In genomic region chr14:69904246-69904645, GRCh38 we compare ENCODE assay signal across 28 cellular contexts. TPM values are rescaled to one million over a fixed set of nuclear protein-coding genes. Genes with fewer than 3 reads are reported as not detected.
"Had no signal": no experiment of that assay in that cellular context is flagged by ENCODE, and none has a peak within 500 bp of the region (broad histone marks: within the 10 kb centered on the region; RNA-seq: fewer than 3 reads in every experiment).

No MANE protein-coding gene starts in this region.

- H3K27me3 ChIP-seq: ascending aorta, breast epithelium, cardiac muscle cell, esophagus muscularis mucosa, foreskin keratinocyte, gastroesophageal sphincter had no signal

- H3K4me1 ChIP-seq: ascending aorta, breast epithelium, esophagus muscularis mucosa, gastroesophageal sphincter, heart right ventricle had no signal

- H3K27ac ChIP-seq: ascending aorta, breast epithelium, cardiac muscle cell, coronary artery, esophagus muscularis mucosa, foreskin keratinocyte, gastroesophageal sphincter, heart right ventricle, VCaP had no signal

- H3K9me3 ChIP-seq: ascending aorta, breast epithelium, esophagus muscularis mucosa, heart right ventricle had no signal

- DNase-seq: activated CD4-positive, alpha-beta memory T cell treated with anti-CD3 and anti-CD28 coated beads, Interleukin-2, amount 10 ng/mL, durations not matched to agents 7 days and 5 days; activated CD4-positive, alpha-beta T cell treated with anti-CD3 and anti-CD28 coated beads, Interleukin-2, amount 10 ng/mL, durations not matched to agents 24 days and 14 days; activated CD8-positive, alpha-beta memory T cell treated with anti-CD3 and anti-CD28 coated beads, Interleukin-2, amount 50 U/mL, for 48 hours; activated gamma-delta T cell; activated naive CD4-positive, alpha-beta T cell; activated naive CD4-positive, alpha-beta T cell treated with anti-CD3 and anti-CD28 coated beads, Interleukin-2, amount 10 ng/mL, durations not matched to agents 7 days and 5 days; activated naive CD8-positive, alpha-beta T cell treated with anti-CD3 and anti-CD28 coated beads, Interleukin-2, amount 10 ng/mL, durations not matched to agents 7 days and 5 days; activated T-cell treated with anti-CD3 and anti-CD28 coated beads for 4 hours; activated T-cell treated with anti-CD3 and anti-CD28 coated beads, Interleukin-2, amount 50 U/mL, for 24 hours; activated T-cell treated with anti-CD3 and anti-CD28 coated beads, Interleukin-2, amount 50 U/mL, for 72 hours; central memory CD4-positive, alpha-beta T cell; effector CD4-positive, alpha-beta T cell; effector memory CD8-positive, alpha-beta T cell; erythroblast; foreskin keratinocyte; heart right ventricle; T-helper 2 cell had no signal

- ATAC-seq: activated naive CD4-positive, alpha-beta T cell treated with anti-CD3 and anti-CD28 coated beads, Interleukin-2, amount 50 U/mL, for 72 hours; activated T-cell treated with anti-CD3 and anti-CD28 coated beads, Interleukin-2, amount 50 U/mL, for 72 hours; effector memory CD8-positive, alpha-beta T cell; foreskin keratinocyte; gastroesophageal sphincter; heart right ventricle; WTC11 had no signal

- FAIRE-seq: TTC549 had no signal

- H3K36me3 ChIP-seq: ascending aorta, breast epithelium, cardiac muscle cell, esophagus muscularis mucosa, gastroesophageal sphincter, heart right ventricle had no signal

- H3K4me3 ChIP-seq: ascending aorta, breast epithelium, cardiac muscle cell, coronary artery, esophagus muscularis mucosa, gastroesophageal sphincter, heart right ventricle had no signal

RNA-seq across cellular contexts. Expression of gene SMOC1, which starts 25.0 kb away (rescaled TPM):
- total RNA-seq: activated CD4-positive, alpha-beta memory T cell treated with anti-CD3 and anti-CD28 coated beads, Interleukin-2, amount 10 ng/mL, durations not matched to agents 7 days and 5 days; activated CD4-positive, alpha-beta T cell treated with anti-CD3 and anti-CD28 coated beads, Interleukin-2, amount 10 ng/mL, durations not matched to agents 24 days and 14 days; activated naive CD4-positive, alpha-beta T cell treated with anti-CD3 and anti-CD28 coated beads, Interleukin-2, amount 50 U/mL, for 72 hours; activated naive CD8-positive, alpha-beta T cell treated with anti-CD3 and anti-CD28 coated beads, Interleukin-2, amount 10 ng/mL, durations not matched to agents 7 days and 5 days; activated T-cell treated with anti-CD3 and anti-CD28 coated beads, Interleukin-2, amount 50 U/mL, for 72 hours; T-helper 1 cell treated with Interleukin-12 subunit alpha and Interleukin-12 subunit beta and Interleukin-4 antibody, amounts not matched to agents 30 ng/mL and 1 ng/mL, for 36 hours had no signal
